8 cellular contexts compared by ENCODE assay signal in the genomic region with DNA sequence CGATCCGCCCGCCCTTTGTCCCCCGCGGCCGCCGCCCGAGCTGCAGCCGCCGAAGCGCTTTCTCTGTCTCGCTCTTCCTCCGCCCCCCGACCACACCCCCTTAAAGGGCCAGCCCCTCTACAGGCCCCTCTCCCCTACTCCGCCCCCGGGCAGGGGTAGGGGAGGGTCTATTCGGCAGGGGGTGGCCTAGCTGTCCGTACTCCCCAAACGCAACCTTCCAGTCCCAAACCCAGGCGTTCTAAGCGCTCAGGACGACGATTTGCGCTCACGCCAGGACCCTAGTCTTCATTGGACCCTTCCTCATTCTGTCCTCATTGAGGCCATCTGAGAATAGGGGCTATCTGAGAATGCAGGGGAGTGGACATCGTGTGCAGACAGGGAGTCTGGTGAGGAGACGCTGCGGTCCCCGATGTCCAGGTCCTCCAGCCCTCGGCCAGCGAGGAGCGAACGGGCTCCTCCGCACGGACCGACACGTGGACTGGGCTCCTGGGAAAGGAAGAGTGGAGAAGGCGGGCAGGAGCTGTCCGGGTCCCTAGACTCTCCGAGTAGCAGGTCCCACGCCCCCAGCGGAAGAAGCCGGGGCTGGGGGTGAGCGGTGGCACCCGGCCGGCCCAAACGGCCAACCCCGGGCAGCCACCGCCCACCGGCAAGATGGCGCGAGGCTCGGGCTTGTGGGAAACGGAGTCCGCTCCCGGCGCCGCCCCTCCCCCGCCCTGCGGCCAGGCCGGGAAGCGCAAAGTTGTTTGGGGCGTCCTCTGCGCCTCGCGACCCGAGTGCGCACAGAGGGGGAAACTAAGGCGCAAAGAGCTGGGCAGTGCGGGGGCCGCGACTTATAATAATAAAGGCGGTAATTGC. TPM values are rescaled to one million over a fixed set of nuclear protein-coding genes. Genes with fewer than 3 reads are reported as not detected.
A peak's percentile ranks its signal among the peaks of the same experiment; 100 is the strongest.
DNase-seq lines count a peak whose midpoint lies in the region; ATAC-seq and TF ChIP-seq lines count a peak whose summit lies in the region.

A gene with protein sequence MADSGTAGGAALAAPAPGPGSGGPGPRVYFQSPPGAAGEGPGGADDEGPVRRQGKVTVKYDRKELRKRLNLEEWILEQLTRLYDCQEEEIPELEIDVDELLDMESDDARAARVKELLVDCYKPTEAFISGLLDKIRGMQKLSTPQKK (minus strand): TSS at position 70 of the 855 bp plus-strand sequence. CDS start 270 bp downstream, outside the sequence.

- in situ Hi-C loops in G401 (cut with HindIII; ENCODE audit: low sequenced_read_pairs): no loop called here

- ATAC-seq in HG03097 (IDR thresholded peaks at IDR 0.05; ENCODE audit: low FRiP score, unreplicated experiment) (peak; percentile 32), GM18861 (IDR thresholded peaks at IDR 0.05; ENCODE audit: unreplicated experiment) (no peak)

- H3K36me3 ChIP-seq in kidney epithelial cell (ENCODE audit: control insufficient read depth, insufficient read depth, low read length): peaks cover 3% of the 10 kb centered on the region

- peak; percentile 79 for DNase-seq in G401 (ENCODE audit: low spot score)
- DNase-seq in NCI-H524 (lab: John Stamatoyannopoulos, UW): peak; percentile 82 to 85
- peak; percentile 76 to 79 for DNase-seq in activated CD4-positive, alpha-beta T cell treated with anti-CD3 and anti-CD28 coated beads for 24 hours (ENCODE audit: low read depth in 2 of 2)
- peak; percentile 87 for DNase-seq in choroid plexus epithelial cell (ENCODE audit: low read depth)
- no peak for DNase-seq in kidney epithelial cell (ENCODE audit: low read depth)
- peak; percentile 85 for DNase-seq in stimulated activated CD4-positive, alpha-beta T cell treated with anti-CD3 and anti-CD28 coated beads, Interleukin-12 subunit alpha, Interleukin-12 subunit beta, amount 100 ng/mL, for 4 hours

- no peaks in the 10 kb centered on the region for H3K27me3 ChIP-seq in kidney epithelial cell (ENCODE audit: control insufficient read depth, insufficient read depth, low read length)

- H3K4me3 ChIP-seq in choroid plexus epithelial cell (ENCODE audit: low read depth, low read length): peak within 1 kb of the TSS; percentile 64
- H3K4me3 ChIP-seq in kidney epithelial cell (ENCODE audit: low read depth, low read length): peak within 1 kb of the TSS; percentile 71

- TF ChIP-seq CTCF in choroid plexus epithelial cell (conservative IDR thresholded peaks at IDR 0.05; ENCODE audit: low read depth, low read length): peak; percentile 4
- no peak for TF ChIP-seq CTCF in kidney epithelial cell (IDR thresholded peaks at IDR 0.05; ENCODE audit: insufficient read depth, low read length, poor library complexity, severe bottlenecking)

RNA-seq across cellular contexts. Expression of the gene that starts here (rescaled TPM):
- 293 and 394 TPM in 2 replicates for total RNA-seq in G401 (2014; rRNA removed; shearing (Covaris generic))
- total RNA-seq in kidney epithelial cell: 599 and 634 TPM in 2 replicates
